31 cellular contexts compared by ENCODE assay signal in the genomic region with DNA sequence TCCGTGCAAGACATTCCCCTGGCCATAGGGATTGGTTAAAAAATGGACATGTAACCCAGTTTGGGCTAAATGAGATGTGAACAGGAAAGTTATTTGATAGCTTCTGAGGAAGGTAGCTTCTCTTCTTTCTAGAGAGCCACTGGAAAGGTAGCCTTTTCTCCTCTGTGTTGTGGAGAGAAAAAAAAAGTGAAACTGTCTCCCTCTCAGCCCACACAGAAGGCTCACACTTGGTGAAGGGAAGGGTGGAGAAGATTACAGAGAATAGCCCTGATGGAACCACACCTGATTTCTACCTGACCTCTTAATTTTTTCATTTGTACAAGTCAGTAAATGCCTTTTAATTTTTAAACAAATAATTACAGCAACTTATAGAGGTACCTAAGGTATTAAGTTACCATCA. TPM values are rescaled to one million over a fixed set of nuclear protein-coding genes. Genes with fewer than 3 reads are reported as not detected.
DNase-seq lines count a peak whose midpoint lies in the region; ATAC-seq, FAIRE-seq and TF ChIP-seq lines count a peak whose summit lies in the region.
"Had no signal": no experiment of that assay in that cellular context is flagged by ENCODE, and none has a peak within 500 bp of the region (broad histone marks: within the 10 kb centered on the region; RNA-seq: fewer than 3 reads in every experiment).

No MANE protein-coding gene starts in this region.

- no peaks in the 10 kb centered on the region for H3K36me3 ChIP-seq in HAP-1 (replicated peaks)
- H3K36me3 ChIP-seq: adrenal gland, breast epithelium, gastrocnemius medialis, uterus had no signal

- no peaks in the 10 kb centered on the region for H3K9me3 Mint-ChIP-seq in Calu3 (ENCODE audit: low read depth, unreplicated experiment)
- H3K9me3 Mint-ChIP-seq: effector memory CD8-positive, alpha-beta T cell; stimulated activated effector memory CD8-positive, alpha-beta T cell treated with anti-CD3 and anti-CD28 coated beads, Interleukin-12 subunit alpha, Interleukin-12 subunit beta, amount 100 ng/mL, for 72 hours had no signal

- H3K4me3 Mint-ChIP-seq in Calu3 (ENCODE audit: low read depth, unreplicated experiment), result peak overlapping the region; percentile 26
- H3K4me3 Mint-ChIP-seq: CD4-positive, CD25-positive, alpha-beta regulatory T cell; effector memory CD8-positive, alpha-beta T cell; stimulated activated effector memory CD8-positive, alpha-beta T cell treated with anti-CD3 and anti-CD28 coated beads, Interleukin-12 subunit alpha, Interleukin-12 subunit beta, amount 100 ng/mL, for 72 hours had no signal

- peak; percentile 43 for FAIRE-seq in islet of Langerhans (lab: Jason Lieb, UNC)
- FAIRE-seq: colon had no signal

- no peak for TF ChIP-seq CTCF in Calu3 (IDR thresholded peaks at IDR 0.05; ENCODE audit: unreplicated experiment)

- ATAC-seq in GM19395 (IDR thresholded peaks at IDR 0.05; ENCODE audit: unreplicated experiment), result peak; percentile 47
- ATAC-seq in HG03342 (IDR thresholded peaks at IDR 0.05; ENCODE audit: unreplicated experiment), result peak; percentile 50
- no peak for ATAC-seq in GM21737 (IDR thresholded peaks at IDR 0.05; ENCODE audit: unreplicated experiment)
- ATAC-seq: effector memory CD8-positive, alpha-beta T cell; esophagus mucosa; gastrocnemius medialis; stimulated activated effector memory CD8-positive, alpha-beta T cell treated with anti-CD3 and anti-CD28 coated beads, Interleukin-12 subunit alpha, Interleukin-12 subunit beta, amount 100 ng/mL, for 72 hours had no signal

- peaks cover 72% of the 10 kb centered on the region for H3K4me1 Mint-ChIP-seq in Calu3 (ENCODE audit: low read depth, unreplicated experiment)

- intact Hi-C loops in Calu3 (cut with micrococcal nuclease; ENCODE audit: unreplicated experiment), result no loop called here

- no TSS peak for BruUV-seq in Calu3 (replicated peaks; lab: Mats Ljungman, UMichigan)

- H3K36me3 Mint-ChIP-seq in Calu3 (ENCODE audit: insufficient read depth, unreplicated experiment), result peaks cover 6% of the 10 kb centered on the region
- H3K36me3 Mint-ChIP-seq: CD4-positive, CD25-positive, alpha-beta regulatory T cell; stimulated activated effector memory CD8-positive, alpha-beta T cell treated with anti-CD3 and anti-CD28 coated beads, Interleukin-12 subunit alpha, Interleukin-12 subunit beta, amount 100 ng/mL, for 72 hours had no signal

- no peaks in the 10 kb centered on the region for H3K27me3 Mint-ChIP-seq in Calu3 (ENCODE audit: unreplicated experiment)

- no peaks in the 10 kb centered on the region for H3K4me1 ChIP-seq in HAP-1
- H3K4me1 ChIP-seq: breast epithelium, gastrocnemius medialis, uterus had no signal

- no peaks in the 10 kb centered on the region for H3K9me3 ChIP-seq in HAP-1
- H3K9me3 ChIP-seq: adrenal gland, breast epithelium, gastrocnemius medialis, testis, uterus had no signal

- CTCF ChIA-PET in Calu3 (lab: Charles Lee), result interaction anchor here (1.0 kb wide), 1 partner anchor 10 kb away, joined by 3 read pairs; no protein-coding TSS in a partner anchor

- DNase-seq in Calu3 (no peak), NCI-H2196 (lab: John Stamatoyannopoulos, UW; ENCODE audit: unreplicated experiment) (no peak), NOMO-1 treated with dmso at 0.1 percent for 144 hours (lab: John Stamatoyannopoulos, UW; ENCODE audit: unreplicated experiment) (no peak), HAP-1 (ENCODE audit: low spot score in 2 of 2) (no peak)
- DNase-seq: adrenal gland; CD4-positive, CD25-positive, alpha-beta regulatory T cell; DMS153; effector memory CD8-positive, alpha-beta T cell; gastrocnemius medialis; GF-D8; H7; hypothalamus; KG1; NCI-H187; NCI-H2227 treated with DMSO at 0.1 percent for 48 hours; NCI-H748 treated with DMSO at 0.1 percent for 48 hours; nucleus accumbens; OCI-M1; stimulated activated CD4-positive, alpha-beta T cell treated with anti-CD3 and anti-CD28 coated beads, Interleukin-2, amount 100 ng/mL, for 24 hours; T1000; testis; uterus had no signal

- no peak overlapping the region for H3K4me3 ChIP-seq in HAP-1
- H3K4me3 ChIP-seq: adrenal gland, breast epithelium, gastrocnemius medialis, skin epidermis, testis, uterus had no signal

- in situ Hi-C loops in HAP-1 (cut with MboI; ENCODE audit: low sequenced_read_pairs), result no loop called here

- H3K27ac Mint-ChIP-seq in Calu3 (ENCODE audit: unreplicated experiment), result peak overlapping the region; percentile 56
- H3K27ac Mint-ChIP-seq: effector memory CD8-positive, alpha-beta T cell had no signal

- H3K27me3 ChIP-seq in HAP-1 (ENCODE audit: low read depth), result no peaks in the 10 kb centered on the region
- H3K27me3 ChIP-seq: adrenal gland, breast epithelium, gastrocnemius medialis, testis, uterus had no signal

RNA-seq across cellular contexts. Expression of gene GLIS3, which starts 5.7 kb away (rescaled TPM):
- total RNA-seq in Calu3 (2022), result 72.5 and 90.8 TPM in 2 replicates
